In genomic region chr13:29859971-29860370, GRCh38 we compare ENCODE assay signal across 15 cellular contexts. TPM values are rescaled to one million over a fixed set of nuclear protein-coding genes. Genes with fewer than 3 reads are reported as not detected.
DNase-seq lines count a peak whose midpoint lies in the region; ATAC-seq and TF ChIP-seq lines count a peak whose summit lies in the region.
"Had no signal": no experiment of that assay in that cellular context is flagged by ENCODE, and none has a peak within 500 bp of the region (broad histone marks: within the 10 kb centered on the region; RNA-seq: fewer than 3 reads in every experiment).

No MANE protein-coding gene starts in this region.

- intact Hi-C loops in A673 (cut with micrococcal nuclease; ENCODE audit: unreplicated experiment): no loop called here

- 15 to 17% methylated on average over 4 of the region's 4 CpGs for WGBS in GM23248 (ENCODE audit: low coverage in 1 of 2, low lambda C conversion rate in 2 of 2, missing lambda C conversion rate in 2 of 2), 2 experiments
- WGBS in hepatocyte (ENCODE audit: low lambda C conversion rate, missing lambda C conversion rate): 85% methylated on average over 4 of the region's 4 CpGs

- BruUV-seq in A673 (replicated peaks; lab: Mats Ljungman, UMichigan): no TSS peak

- H3K4me1 ChIP-seq in GM23248 (ENCODE audit: insufficient read depth) (peaks cover 48% of the 10 kb centered on the region), RWPE2 (ENCODE audit: insufficient read depth, poor library complexity, severe bottlenecking) (no peaks in the 10 kb centered on the region), A673 (ENCODE audit: insufficient read depth, low read length, poor library complexity, severe bottlenecking) (no peaks in the 10 kb centered on the region), hepatocyte (ENCODE audit: insufficient read depth) (peaks cover 18% of the 10 kb centered on the region)
- H3K4me1 ChIP-seq: prostate gland, tibial nerve had no signal

- H3K36me3 ChIP-seq in GM23248 (ENCODE audit: low read depth) (no peaks in the 10 kb centered on the region), RWPE2 (ENCODE audit: low read depth) (no peaks in the 10 kb centered on the region), A673 (ENCODE audit: insufficient read depth, low read length, poor library complexity, severe bottlenecking) (no peaks in the 10 kb centered on the region), hepatocyte (replicated peaks; ENCODE audit: insufficient read depth, low read depth) (no peaks in the 10 kb centered on the region)
- H3K36me3 ChIP-seq: prostate gland, tibial nerve had no signal

- H3K27ac ChIP-seq in GM23248 (peak overlapping the region; percentile 88), RWPE2 (ENCODE audit: poor library complexity, severe bottlenecking) (no peak overlapping the region), A673 (ENCODE audit: low read depth, low read length, poor library complexity, severe bottlenecking) (no peak overlapping the region), hepatocyte (no peak overlapping the region)
- H3K27ac ChIP-seq: prostate gland, RWPE1, tibial nerve had no signal

- ATAC-seq in RWPE2 (ENCODE audit: low read depth): peak; percentile 48; the same call in 1 of the 3 replicates
- no peak for ATAC-seq in HG02885 (IDR thresholded peaks at IDR 0.05; ENCODE audit: poor library complexity, unreplicated experiment)
- ATAC-seq: left colon had no signal

- no peaks in the 10 kb centered on the region for H3K79me2 ChIP-seq in GM23248 (ENCODE audit: insufficient read depth)
- no peaks in the 10 kb centered on the region for H3K79me2 ChIP-seq in hepatocyte

- H3K9me2 ChIP-seq in GM23248 (ENCODE audit: insufficient read depth) (no peaks in the 10 kb centered on the region), hepatocyte (replicated peaks; ENCODE audit: insufficient read depth) (no peaks in the 10 kb centered on the region)

- no peak overlapping the region for H2AFZ ChIP-seq in GM23248
- no peak overlapping the region for H2AFZ ChIP-seq in hepatocyte

- POLR2A ChIA-PET in A673 (lab: Charles Lee; ENCODE audit: low non-redundant PET): no interaction called here

- CTCF ChIA-PET in A673 (lab: Charles Lee): no interaction called here

- H3K9me3 ChIP-seq in GM23248 (ENCODE audit: low read depth): no peaks in the 10 kb centered on the region
- H3K9me3 ChIP-seq in RWPE2 (ENCODE audit: severe bottlenecking): no peaks in the 10 kb centered on the region
- no peaks in the 10 kb centered on the region for H3K9me3 ChIP-seq in A673 (ENCODE audit: low read depth, low read length, poor library complexity, severe bottlenecking)
- H3K9me3 ChIP-seq in hepatocyte (ENCODE audit: low read depth): no peaks in the 10 kb centered on the region
- H3K9me3 ChIP-seq: prostate gland, tibial nerve had no signal

- no peaks in the 10 kb centered on the region for H3K27me3 ChIP-seq in GM23248 (replicated peaks; ENCODE audit: insufficient read depth)
- H3K27me3 ChIP-seq in RWPE2 (ENCODE audit: insufficient read depth, poor library complexity, severe bottlenecking): no peaks in the 10 kb centered on the region
- H3K27me3 ChIP-seq in A673 (replicated peaks; ENCODE audit: insufficient read depth, low read depth, low read length, poor library complexity): no peaks in the 10 kb centered on the region
- no peaks in the 10 kb centered on the region for H3K27me3 ChIP-seq in hepatocyte
- H3K27me3 ChIP-seq: tibial nerve had no signal

- H4K20me1 ChIP-seq in GM23248 (ENCODE audit: insufficient read depth) (no peaks in the 10 kb centered on the region), hepatocyte (ENCODE audit: insufficient read depth, poor library complexity, severe bottlenecking) (no peaks in the 10 kb centered on the region)

- no peak overlapping the region for H3K9ac ChIP-seq in GM23248

- TF ChIP-seq CTCF in RWPE2 (IDR thresholded peaks at IDR 0.05; ENCODE audit: poor library complexity, severe bottlenecking) (no peak), A673 (conservative IDR thresholded peaks at IDR 0.05; ENCODE audit: low read depth, low read length) (no peak), hepatocyte (IDR thresholded peaks at IDR 0.05; ENCODE audit: poor library complexity) (no peak)

- H3K4me3 ChIP-seq in GM23248 (no peak overlapping the region), RWPE2 (ENCODE audit: severe bottlenecking) (no peak overlapping the region), A673 (ENCODE audit: low read depth, low read length, poor library complexity, severe bottlenecking) (no peak overlapping the region), hepatocyte (no peak overlapping the region)
- H3K4me3 ChIP-seq: prostate gland, tibial nerve had no signal

- in situ Hi-C loops in GM23248 (cut with MboI): no loop called here

- H3F3A ChIP-seq in GM23248 (ENCODE audit: insufficient read depth): peaks cover 42% of the 10 kb centered on the region

- peak; percentile 47 for DNase-seq in AG08396 (ENCODE audit: low spot score)
- peak; percentile 96 for DNase-seq in GM23248
- no peak for DNase-seq in RWPE2 (ENCODE audit: low spot score)
- peak; percentile 73 for DNase-seq in fibroblast of peridontal ligament (ENCODE audit: extremely low read depth)
- no peak for DNase-seq in A673 (ENCODE audit: low spot score)
- no peak for DNase-seq in NK-92 (lab: John Stamatoyannopoulos, UW; ENCODE audit: unreplicated experiment)
- no peak for DNase-seq in hepatocyte (ENCODE audit: low spot score)
- DNase-seq: endodermal cell, left colon, NCI-H146, NCI-H510A had no signal

- H3K4me2 ChIP-seq in GM23248 (ENCODE audit: unreplicated experiment) (peak overlapping the region; percentile 55), hepatocyte (no peak overlapping the region)

RNA-seq across cellular contexts. Expression of gene UBL3, which starts 9.6 kb away (rescaled TPM):
- 73.9 and 85.8 TPM in 2 replicates for total RNA-seq in GM23248 (2014; rRNA removed; shearing (Covaris generic))
- polyA plus RNA-seq in GM23248 (2016; fragmentation: Nextera tagmentation; extraction: Ambion mirVana) (95.6 and 99.3 TPM in 2 replicates), hepatocyte (27.7 and 29.5 TPM in 2 replicates)
- total RNA-seq in A673 (2021) (12.0 and 13.0 TPM in 2 replicates), hepatocyte (57.2 and 58.6 TPM in 2 replicates)

Comparison
In these comparisons a context has a peak if more than half of its experiments do, and no peak if none do; other contexts are left out.
1. DNase-seq: peak in AG08396 (single experiment), GM23248 (single experiment) and fibroblast of peridontal ligament (single experiment); none in RWPE2 (single experiment), A673 (single experiment), NK-92 (single experiment) and hepatocyte (single experiment).